8 cellular contexts compared by ENCODE assay signal in the genomic region with DNA sequence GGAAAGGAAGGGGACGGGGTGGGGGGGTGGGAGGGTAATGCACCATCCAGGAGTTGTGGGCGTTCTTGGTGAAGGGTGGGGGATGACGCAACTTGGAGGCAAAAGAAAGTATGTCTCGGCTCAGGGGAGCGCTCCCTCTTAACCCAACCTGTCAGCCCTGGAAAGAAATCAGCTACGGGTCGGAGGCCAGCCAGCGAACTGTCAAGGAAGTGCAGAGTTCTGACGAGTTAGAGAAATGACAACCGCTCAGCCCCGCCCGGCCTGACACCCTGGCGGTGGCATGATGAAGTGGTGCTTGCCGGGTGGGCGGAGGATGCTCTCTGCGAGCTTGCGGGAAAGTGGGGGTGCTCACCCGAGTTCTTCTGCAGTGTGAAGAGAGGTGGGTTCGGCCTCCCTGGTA. TPM values are rescaled to one million over a fixed set of nuclear protein-coding genes. Genes with fewer than 3 reads are reported as not detected.
A peak's percentile ranks its signal among the peaks of the same experiment; 100 is the strongest.
DNase-seq lines count a peak whose midpoint lies in the region; ATAC-seq, FAIRE-seq and TF ChIP-seq lines count a peak whose summit lies in the region.
"Not testable (repeated sequence)": the region's sequence is repeated elsewhere in the genome, so short reads cannot be mapped to it uniquely, and the experiment has no call there.

No MANE protein-coding gene starts in this region.

- POLR2A ChIA-PET in MCF 10A (lab: Yijun Ruan, JAX): interaction anchor here (0.7 kb wide), 1 partner anchor 108 kb away, joined by 3 read pairs; no protein-coding TSS in a partner anchor

- peak; percentile 55 for FAIRE-seq in HTR-8/SVneo (lab: Jason Lieb, UNC)

- ATAC-seq in left ventricle myocardium superior: peak; percentile 45

- H3K4me1 Mint-ChIP-seq in MCF 10A (ENCODE audit: insufficient read depth, unreplicated experiment) (peaks cover 21% of the 10 kb centered on the region), osteocyte (ENCODE audit: unreplicated experiment) (peaks cover 19% of the 10 kb centered on the region)

- intact Hi-C loops in MCF 10A (cut with micrococcal nuclease); left ventricle myocardium superior (cut with micrococcal nuclease): not testable (repeated sequence)

- not testable (repeated sequence) for H3K4me3 Mint-ChIP-seq in MCF 10A (ENCODE audit: unreplicated experiment); osteocyte (ENCODE audit: unreplicated experiment)

- CTCF ChIA-PET in MCF 10A (lab: Yijun Ruan, JAX): interaction anchor here (0.6 kb wide), 1 partner anchor 245 kb away, joined by 3 read pairs; no protein-coding TSS in a partner anchor

- H3K9me3 Mint-ChIP-seq in MCF 10A (ENCODE audit: unreplicated experiment); osteocyte (ENCODE audit: unreplicated experiment): not testable (repeated sequence)

- H3K27me3 Mint-ChIP-seq in MCF 10A (ENCODE audit: insufficient read depth, unreplicated experiment); osteocyte (ENCODE audit: unreplicated experiment): not testable (repeated sequence)

- not testable (repeated sequence) for BruUV-seq in MCF 10A (replicated peaks; lab: Mats Ljungman, UMichigan)

- TF ChIP-seq CTCF in C4-2B (conservative IDR thresholded peaks at IDR 0.05): peak; percentile 34
- peak; percentile 21 for TF ChIP-seq CTCF in MCF 10A (IDR thresholded peaks at IDR 0.05; ENCODE audit: unreplicated experiment)
- TF ChIP-seq CTCF in osteocyte (IDR thresholded peaks at IDR 0.05): peak; percentile 32

- not testable (repeated sequence) for H3K36me3 Mint-ChIP-seq in MCF 10A (ENCODE audit: insufficient read depth, unreplicated experiment); osteocyte (ENCODE audit: unreplicated experiment)

- not testable (repeated sequence) for H3K27ac Mint-ChIP-seq in MCF 10A (ENCODE audit: low read depth, unreplicated experiment); osteocyte (ENCODE audit: unreplicated experiment)

- H3K27ac ChIP-seq in C4-2B: not testable (repeated sequence)

- not testable (repeated sequence) for DNase-seq in HTR-8/SVneo (ENCODE audit: insufficient read length, low spot score); osteocyte (ENCODE audit: extremely low spot score, unreplicated experiment)
- DNase-seq in SIG-M5 treated with dmso at 0.1 percent for 504 hours (lab: John Stamatoyannopoulos, UW; ENCODE audit: unreplicated experiment): peak; percentile 41
- peak; percentile 50 to 55 (median 50) for DNase-seq in activated CD8-positive, alpha-beta memory T cell treated with anti-CD3 and anti-CD28 coated beads for 48 hours (ENCODE audit: low read depth in 2 of 3, low spot score in 2 of 3)
- peak; percentile 43 for DNase-seq in MCF 10A (ENCODE audit: unreplicated experiment)
- peak; percentile 37 for DNase-seq in left ventricle myocardium superior
- DNase-seq in stimulated activated CD8-positive, alpha-beta memory T cell treated with anti-CD3 and anti-CD28 coated beads, Interleukin-2, amount 100 ng/mL, for 48 hours (ENCODE audit: low read depth in 2 of 2): peak; percentile 57 to 61

RNA-seq across cellular contexts. Expression of a gene that starts 15.4 kb away (rescaled TPM):
- total RNA-seq in MCF 10A (2022) (13.0 and 15.9 TPM in 2 replicates), left ventricle myocardium superior (24.0 TPM), osteocyte (43.5 and 48.6 TPM in 2 replicates)
